Comparison of ENCODE assay signal across 34 cellular contexts in the genomic region with DNA sequence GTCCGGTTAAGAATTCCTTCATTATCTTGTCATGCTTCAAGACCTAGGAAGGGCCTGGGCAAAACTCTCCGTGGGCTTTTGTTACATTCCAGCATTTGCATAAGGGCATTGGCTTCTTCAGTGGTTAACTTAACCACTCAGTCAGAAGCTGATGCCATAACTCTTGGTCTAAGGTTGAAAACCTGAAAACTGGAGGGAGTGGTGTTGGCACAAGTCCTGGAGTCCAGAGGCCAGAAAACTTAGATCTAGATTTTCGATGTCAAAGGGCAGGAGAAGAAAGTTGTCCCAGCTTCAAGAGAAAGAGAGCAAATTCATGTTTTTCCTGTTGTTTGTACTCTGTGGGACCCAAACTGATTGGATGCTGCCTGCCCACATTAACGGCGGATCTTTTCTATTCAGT.
"Had no signal": no experiment of that assay in that cellular context is flagged by ENCODE, and none has a peak within 500 bp of the region (broad histone marks: within the 10 kb centered on the region; RNA-seq: fewer than 3 reads in every experiment).

No MANE protein-coding gene starts in this region.

- H3K4me3 ChIP-seq: adrenal gland, body of pancreas, breast epithelium had no signal

- FAIRE-seq: astrocyte, TTC549 had no signal

- H3K36me3 ChIP-seq: adrenal gland, brain microvascular endothelial cell, breast epithelium had no signal

- H3K27ac ChIP-seq: adrenal gland, body of pancreas, brain microvascular endothelial cell, breast epithelium, VCaP had no signal

- H3K9me3 Mint-ChIP-seq: activated CD4-positive, alpha-beta T cell treated with anti-CD3 and anti-CD28 coated beads, Interleukin-2, amount 10 ng/mL, durations not matched to agents 7 days and 5 days; activated naive CD4-positive, alpha-beta T cell treated with anti-CD3 and anti-CD28 coated beads, Interleukin-2, amount 50 U/mL, for 72 hours; activated naive CD8-positive, alpha-beta T cell treated with anti-CD3 and anti-CD28 coated beads for 36 hours; activated T-cell treated with anti-CD3 and anti-CD28 coated beads, Interleukin-2, amount 50 U/mL, for 24 hours; T-helper 1 cell treated with Interleukin-12 subunit alpha and Interleukin-12 subunit beta and Interleukin-4 antibody, amounts not matched to agents 30 μg/mL and 1 μg/mL, for 36 hours; T-helper 2 cell treated with Interferon-gamma antibody and Interleukin-4, amounts not matched to agents 5 μg/mL and 100 μg/mL, for 36 hours had no signal

- DNase-seq: activated B cell treated with CpG ODN at 0.5 μM for 24 hours; activated CD4-positive, alpha-beta memory T cell treated with anti-CD3 and anti-CD28 coated beads, Interleukin-2, amount 10 ng/mL, durations not matched to agents 7 days and 5 days; activated CD4-positive, alpha-beta T cell treated with anti-CD3 and anti-CD28 coated beads for 48 hours; activated CD4-positive, alpha-beta T cell treated with anti-CD3 and anti-CD28 coated beads, Interleukin-2, amount 10 ng/mL, durations not matched to agents 7 days and 5 days; activated CD4-positive, alpha-beta T cell treated with anti-CD3 and anti-CD28 coated beads, Interleukin-2, amount 50 U/mL, for 48 hours; activated CD4-positive, CD25-positive, alpha-beta regulatory T cell treated with anti-CD3 and anti-CD28 coated beads, Interleukin-2, amount 50 U/mL, for 72 hours; activated CD8-positive, alpha-beta memory T cell treated with anti-CD3 and anti-CD28 coated beads for 24 hours; activated CD8-positive, alpha-beta memory T cell treated with anti-CD3 and anti-CD28 coated beads, Interleukin-2, amount 10 ng/mL, durations not matched to agents 7 days and 5 days; activated CD8-positive, alpha-beta memory T cell treated with anti-CD3 and anti-CD28 coated beads, Interleukin-2, amount 50 U/mL, for 48 hours; activated CD8-positive, alpha-beta T cell treated with anti-CD3 and anti-CD28 coated beads, Interleukin-2, amount 10 ng/mL, durations not matched to agents 7 days and 5 days; activated effector memory CD4-positive, alpha-beta T cell treated with Interleukin-2 at 50 U/mL for 16 hours; activated gamma-delta T cell; activated naive CD4-positive, alpha-beta T cell treated with anti-CD3 and anti-CD28 coated beads, Interleukin-2, amount 50 U/mL, for 16 hours; activated naive CD4-positive, alpha-beta T cell treated with Interleukin-2 at 50 U/mL for 16 hours; activated naive CD8-positive, alpha-beta T cell treated with anti-CD3 and anti-CD28 coated beads for 36 hours; activated T-cell treated with anti-CD3 and anti-CD28 coated beads, Interleukin-2, amount 50 U/mL, for 24 hours; activated T-cell treated with anti-CD3 and anti-CD28 coated beads, Interleukin-2, amount 50 U/mL, for 48 hours; adrenal gland; amniotic stem cell; aorta; body of pancreas; brain microvascular endothelial cell; central memory CD4-positive, alpha-beta T cell; T-helper 1 cell; T-helper 2 cell; T-helper 9 cell had no signal

- ATAC-seq: activated CD8-positive, alpha-beta memory T cell treated with anti-CD3 and anti-CD28 coated beads, Interleukin-2, amount 10 ng/mL, durations not matched to agents 7 days and 5 days; activated CD8-positive, alpha-beta T cell treated with anti-CD3 and anti-CD28 coated beads, Interleukin-2, amount 10 ng/mL, durations not matched to agents 7 days and 5 days; activated naive CD4-positive, alpha-beta T cell treated with anti-CD3 and anti-CD28 coated beads, Interleukin-2, amount 50 U/mL, for 72 hours; body of pancreas had no signal

- H3K9me3 ChIP-seq: adrenal gland, body of pancreas, breast epithelium had no signal

- H3K27me3 ChIP-seq: adrenal gland, body of pancreas, brain microvascular endothelial cell, breast epithelium had no signal

- H3K4me3 Mint-ChIP-seq: activated B cell treated with CpG ODN at 0.5 μM for 24 hours; activated CD4-positive, alpha-beta memory T cell treated with anti-CD3 and anti-CD28 coated beads, Interleukin-2, amount 10 ng/mL, durations not matched to agents 7 days and 5 days; activated CD4-positive, alpha-beta T cell treated with anti-CD3 and anti-CD28 coated beads, Interleukin-2, amount 10 ng/mL, durations not matched to agents 7 days and 5 days; activated CD8-positive, alpha-beta memory T cell treated with anti-CD3 and anti-CD28 coated beads, Interleukin-2, amount 10 ng/mL, durations not matched to agents 7 days and 5 days; activated CD8-positive, alpha-beta T cell treated with anti-CD3 and anti-CD28 coated beads, Interleukin-2, amount 10 ng/mL, durations not matched to agents 7 days and 5 days; activated naive CD8-positive, alpha-beta T cell treated with anti-CD3 and anti-CD28 coated beads for 36 hours; activated T-cell treated with anti-CD3 and anti-CD28 coated beads, Interleukin-2, amount 50 U/mL, for 24 hours; T-helper 1 cell treated with Interleukin-12 subunit alpha and Interleukin-12 subunit beta and Interleukin-4 antibody, amounts not matched to agents 30 μg/mL and 1 μg/mL, for 36 hours; T-helper 2 cell treated with Interferon-gamma antibody and Interleukin-4, amounts not matched to agents 5 μg/mL and 100 μg/mL, for 36 hours had no signal

- H3K36me3 Mint-ChIP-seq: activated CD8-positive, alpha-beta memory T cell treated with anti-CD3 and anti-CD28 coated beads, Interleukin-2, amount 10 ng/mL, durations not matched to agents 7 days and 5 days; activated naive CD4-positive, alpha-beta T cell treated with anti-CD3 and anti-CD28 coated beads, Interleukin-2, amount 50 U/mL, for 72 hours; activated naive CD8-positive, alpha-beta T cell treated with anti-CD3 and anti-CD28 coated beads for 36 hours had no signal

- H3K4me1 ChIP-seq: adrenal gland, body of pancreas, breast epithelium had no signal

- H3K4me1 Mint-ChIP-seq: activated B cell treated with CpG ODN at 0.5 μM for 24 hours; activated CD4-positive, alpha-beta memory T cell treated with anti-CD3 and anti-CD28 coated beads, Interleukin-2, amount 10 ng/mL, durations not matched to agents 7 days and 5 days; activated CD4-positive, alpha-beta T cell treated with anti-CD3 and anti-CD28 coated beads, Interleukin-2, amount 10 ng/mL, durations not matched to agents 7 days and 5 days; activated CD8-positive, alpha-beta memory T cell treated with anti-CD3 and anti-CD28 coated beads, Interleukin-2, amount 10 ng/mL, durations not matched to agents 7 days and 5 days; activated naive CD8-positive, alpha-beta T cell treated with anti-CD3 and anti-CD28 coated beads for 36 hours had no signal

- H3K27me3 Mint-ChIP-seq: activated B cell treated with CpG ODN at 0.5 μM for 24 hours; activated CD4-positive, alpha-beta memory T cell treated with anti-CD3 and anti-CD28 coated beads, Interleukin-2, amount 10 ng/mL, durations not matched to agents 7 days and 5 days; activated CD4-positive, alpha-beta T cell treated with anti-CD3 and anti-CD28 coated beads, Interleukin-2, amount 10 ng/mL, durations not matched to agents 7 days and 5 days; activated CD8-positive, alpha-beta memory T cell treated with anti-CD3 and anti-CD28 coated beads, Interleukin-2, amount 10 ng/mL, durations not matched to agents 7 days and 5 days; activated naive CD8-positive, alpha-beta T cell treated with anti-CD3 and anti-CD28 coated beads for 36 hours; activated T-cell treated with anti-CD3 and anti-CD28 coated beads, Interleukin-2, amount 50 U/mL, for 24 hours had no signal

- H3K27ac Mint-ChIP-seq: activated B cell treated with CpG ODN at 0.5 μM for 24 hours; activated CD4-positive, alpha-beta memory T cell treated with anti-CD3 and anti-CD28 coated beads, Interleukin-2, amount 10 ng/mL, durations not matched to agents 7 days and 5 days; activated CD4-positive, alpha-beta T cell treated with anti-CD3 and anti-CD28 coated beads, Interleukin-2, amount 10 ng/mL, durations not matched to agents 7 days and 5 days; activated CD8-positive, alpha-beta memory T cell treated with anti-CD3 and anti-CD28 coated beads, Interleukin-2, amount 10 ng/mL, durations not matched to agents 7 days and 5 days; activated CD8-positive, alpha-beta T cell treated with anti-CD3 and anti-CD28 coated beads, Interleukin-2, amount 10 ng/mL, durations not matched to agents 7 days and 5 days; activated naive CD4-positive, alpha-beta T cell treated with anti-CD3 and anti-CD28 coated beads, Interleukin-2, amount 50 U/mL, for 72 hours; activated naive CD8-positive, alpha-beta T cell treated with anti-CD3 and anti-CD28 coated beads for 36 hours; activated T-cell treated with anti-CD3 and anti-CD28 coated beads, Interleukin-2, amount 50 U/mL, for 24 hours; activated T-helper 2 cell treated with anti-CD3 and anti-CD28 coated beads, Interferon-gamma antibody, Interleukin-2, Interleukin-4, amounts not matched to agents 10 μg/mL and 5 μg/mL and 100 μg/mL, durations not matched to agents 14 hours and 24 hours and 36 hours; T-helper 1 cell treated with Interleukin-12 subunit alpha and Interleukin-12 subunit beta and Interleukin-4 antibody, amounts not matched to agents 30 μg/mL and 1 μg/mL, for 36 hours; T-helper 2 cell treated with Interferon-gamma antibody and Interleukin-4, amounts not matched to agents 5 μg/mL and 100 μg/mL, for 36 hours had no signal
